11 cellular contexts compared by ENCODE assay signal in genomic region chr4:6689506-6689960, GRCh38. TPM values are rescaled to one million over a fixed set of nuclear protein-coding genes. Genes with fewer than 3 reads are reported as not detected.
DNase-seq lines count a peak whose midpoint lies in the region; ATAC-seq and TF ChIP-seq lines count a peak whose summit lies in the region.
"Had no signal": no experiment of that assay in that cellular context is flagged by ENCODE, and none has a peak within 500 bp of the region (broad histone marks: within the 10 kb centered on the region; RNA-seq: fewer than 3 reads in every experiment).

No MANE protein-coding gene starts in this region.

- no peaks in the 10 kb centered on the region for H3K27me3 ChIP-seq in SJSA1 (replicated peaks)
- no peaks in the 10 kb centered on the region for H3K27me3 ChIP-seq in rectal smooth muscle tissue (ENCODE audit: control insufficient read depth, insufficient read depth, low read length)
- H3K27me3 ChIP-seq in gastrocnemius medialis: no peaks in the 10 kb centered on the region

- no peak overlapping the region for H3K4me3 ChIP-seq in SJSA1
- peak overlapping the region; percentile 28 for H3K4me3 ChIP-seq in rectal smooth muscle tissue (ENCODE audit: low read length)
- no peak overlapping the region for H3K4me3 ChIP-seq in gastrocnemius medialis

- DNase-seq in ELF-1 (ENCODE audit: low read depth, low spot score): peak; percentile 68
- DNase-seq in SJSA1 (ENCODE audit: low read depth in 1 of 2, low spot score in 2 of 2): no peak
- DNase-seq in epithelial cell of prostate (ENCODE audit: low read depth, low spot score): no peak
- no peak for DNase-seq in NCI-H526 treated with DMSO at 0.1 percent for 48 hours (lab: John Stamatoyannopoulos, UW)
- no peak for DNase-seq in gastrocnemius medialis
- DNase-seq in NCI-H1048 (lab: John Stamatoyannopoulos, UW): no peak
- DNase-seq: left cardiac atrium had no signal

- peaks cover 24% of the 10 kb centered on the region for H3K4me1 ChIP-seq in SJSA1 (replicated peaks)
- no peaks in the 10 kb centered on the region for H3K4me1 ChIP-seq in rectal smooth muscle tissue (ENCODE audit: control insufficient read depth, insufficient read depth, low read length)
- no peaks in the 10 kb centered on the region for H3K4me1 ChIP-seq in gastrocnemius medialis

- H3K27ac ChIP-seq in SJSA1 (peak overlapping the region; percentile 80), epithelial cell of prostate (peak overlapping the region; percentile 68), rectal smooth muscle tissue (ENCODE audit: low read depth, low read length) (no peak overlapping the region), gastrocnemius medialis (no peak overlapping the region)

- no peak for ATAC-seq in HG02870 (IDR thresholded peaks at IDR 0.05; ENCODE audit: unreplicated experiment)
- no peak for ATAC-seq in gastrocnemius medialis

- intact Hi-C loops in gastrocnemius medialis (cut with DNase I; ENCODE audit: low total_unique reads): no loop called here

- H3K9ac ChIP-seq in rectal smooth muscle tissue (ENCODE audit: low read length): no peak overlapping the region

- H3K36me3 ChIP-seq in SJSA1 (no peaks in the 10 kb centered on the region), rectal smooth muscle tissue (ENCODE audit: control insufficient read depth, insufficient read depth, low read length) (no peaks in the 10 kb centered on the region), gastrocnemius medialis (no peaks in the 10 kb centered on the region)

- in situ Hi-C loops in gastrocnemius medialis (cut with MboI; ENCODE audit: low sequenced_read_pairs in 4 of 4): no loop called here

- no peak for TF ChIP-seq CTCF in gastrocnemius medialis (IDR thresholded peaks at IDR 0.05 in 4 of 5, conservative IDR thresholded peaks at IDR 0.05 in 1 of 5)

- TF ChIP-seq POLR2A in gastrocnemius medialis (IDR thresholded peaks at IDR 0.05): no peak

- H3K9me3 ChIP-seq in SJSA1 (replicated peaks) (no peaks in the 10 kb centered on the region), gastrocnemius medialis (no peaks in the 10 kb centered on the region)

RNA-seq across cellular contexts. Expression of gene S100P, which starts 4.1 kb away (rescaled TPM):
- total RNA-seq in SJSA1 (2014; rRNA removed; shearing (Covaris generic)): not detected in 2 replicates
- 1 to 10 TPM in 1 of 4 donors, not detected in 3; 1.2 TPM for total RNA-seq in gastrocnemius medialis
- total RNA-seq: G401, M059J had no signal

RNA-seq across cellular contexts. Expression of gene MRFAP1L1, which starts 20.1 kb away (rescaled TPM):
- 37.4 and 41.0 TPM in 2 replicates for total RNA-seq in SJSA1 (2014; rRNA removed; shearing (Covaris generic))
- total RNA-seq in gastrocnemius medialis: 10 to 100 TPM; 43.8 to 54.6 (median 46.9) TPM

RNA-seq across cellular contexts. Expression of gene BLOC1S4, which starts 26.4 kb away (rescaled TPM):
- total RNA-seq in SJSA1 (2014; rRNA removed; shearing (Covaris generic)): 14.4 and 25.0 TPM in 2 replicates
- 10 to 100 TPM; 15.7 to 25.7 (median 22.3) TPM for total RNA-seq in gastrocnemius medialis

RNA-seq across cellular contexts. Expression of gene MRFAP1, which starts 49.0 kb away (rescaled TPM):
- total RNA-seq in SJSA1 (2014; rRNA removed; shearing (Covaris generic)): 65.2 and 84.8 TPM in 2 replicates
- 100 to 1,000 TPM; 180 to 281 (median 206) TPM for total RNA-seq in gastrocnemius medialis

Comparison
In these comparisons a context has a peak if more than half of its experiments do, and no peak if none do; other contexts are left out.
1. H3K27ac ChIP-seq: peak in SJSA1 (single experiment) and epithelial cell of prostate (single experiment); none in rectal smooth muscle tissue (single experiment) and gastrocnemius medialis (0 of 4).